8 cellular contexts compared by ENCODE assay signal in genomic region chr20:18466574-18466893, GRCh38. TPM values are rescaled to one million over a fixed set of nuclear protein-coding genes. Genes with fewer than 3 reads are reported as not detected.
DNase-seq lines count a peak whose midpoint lies in the region; ATAC-seq and TF ChIP-seq lines count a peak whose summit lies in the region.

No MANE protein-coding gene starts in this region.

- H2AFZ ChIP-seq in trophoblast cell (ENCODE audit: insufficient read depth, low read length, poor library complexity), result peak overlapping the region; percentile 75

- peak overlapping the region; percentile 80 for H3K4me3 ChIP-seq in SJCRH30
- peak overlapping the region; percentile 91 for H3K4me3 ChIP-seq in fibroblast of villous mesenchyme (ENCODE audit: low read depth, low read length)
- peak overlapping the region; percentile 87 for H3K4me3 ChIP-seq in trophoblast cell (ENCODE audit: low read depth, low read length)

- no peak overlapping the region for H3K23ac ChIP-seq in trophoblast cell (ENCODE audit: low read length)

- H3K36me3 ChIP-seq in SJCRH30, result peaks cover 2% of the 10 kb centered on the region
- peaks cover 6 to 12% of the 10 kb centered on the region in 2 experiments for H3K36me3 ChIP-seq in trophoblast cell (ENCODE audit: control insufficient read depth in 1 of 2, insufficient read depth in 2 of 2, low read length in 2 of 2)

- TF ChIP-seq POLR2A in GM18505 (IDR thresholded peaks at IDR 0.05; ENCODE audit: borderline replicate concordance, extremely low read depth, insufficient read depth, insufficient read length), result no peak

- WGBS in trophoblast cell (ENCODE audit: extremely low coverage, insufficient coverage, insufficient read length), result no CpG with 5 or more reads among the region's 15 CpGs

- no peak overlapping the region for H2AK5ac ChIP-seq in trophoblast cell (ENCODE audit: low read length)

- no peak overlapping the region for H3K14ac ChIP-seq in trophoblast cell (ENCODE audit: low read length)

- no peak overlapping the region for H4K12ac ChIP-seq in trophoblast cell (ENCODE audit: low read depth, low read length)

- H2BK120ac ChIP-seq in trophoblast cell (ENCODE audit: insufficient read depth, low read length, poor library complexity), result no peak overlapping the region

- H3K27ac ChIP-seq in SJCRH30 (peak overlapping the region; percentile 98), trophoblast cell (ENCODE audit: low read depth, low read length) (no peak overlapping the region)

- DNase-seq in SJCRH30 (no peak), fibroblast of villous mesenchyme (ENCODE audit: low read depth) (no peak), trophoblast cell (no peak), HK-2 (ENCODE audit: unreplicated experiment) (no peak), NCI-H146 treated with DMSO at 0.1 percent for 48 hours (lab: John Stamatoyannopoulos, UW; ENCODE audit: unreplicated experiment) (no peak), occipital lobe (lab: John Stamatoyannopoulos, UW) (no peak)

- ATAC-seq in GM18505 (IDR thresholded peaks at IDR 0.05; ENCODE audit: unreplicated experiment), result peak; percentile 10
- peak; percentile 42 for ATAC-seq in HG02571 (IDR thresholded peaks at IDR 0.05; ENCODE audit: unreplicated experiment)

- H3K4me1 ChIP-seq in SJCRH30 (no peaks in the 10 kb centered on the region), trophoblast cell (ENCODE audit: control insufficient read depth in 1 of 2, insufficient read depth in 2 of 2, low read length in 2 of 2) (peaks cover 2 to 5% of the 10 kb centered on the region in 2 experiments)

- H3K9ac ChIP-seq in trophoblast cell (ENCODE audit: low read length), result peak overlapping the region; percentile 62

- H3K79me1 ChIP-seq in trophoblast cell (ENCODE audit: low read length), result peaks cover 5% of the 10 kb centered on the region

- no peak overlapping the region for H3K4ac ChIP-seq in trophoblast cell (ENCODE audit: low read depth, low read length)

- TF ChIP-seq CTCF in fibroblast of villous mesenchyme (IDR thresholded peaks at IDR 0.05; ENCODE audit: insufficient read depth, low read depth, low read length), result no peak

- H3K9me3 ChIP-seq in SJCRH30 (replicated peaks) (no peaks in the 10 kb centered on the region), trophoblast cell (ENCODE audit: insufficient read depth, low read depth, low read length) (no peaks in the 10 kb centered on the region)

- no peaks in the 10 kb centered on the region for H3K79me2 ChIP-seq in trophoblast cell (ENCODE audit: control insufficient read depth, insufficient read depth, low read length, poor library complexity)

- no peak overlapping the region for H4K91ac ChIP-seq in trophoblast cell (ENCODE audit: low read depth, low read length)

- H3K18ac ChIP-seq in trophoblast cell (ENCODE audit: low read length), result no peak overlapping the region

- no peak overlapping the region for H2BK5ac ChIP-seq in trophoblast cell (ENCODE audit: low read depth, low read length, poor library complexity)

- H3K27me3 ChIP-seq in SJCRH30 (no peaks in the 10 kb centered on the region), trophoblast cell (ENCODE audit: insufficient read depth, low read length) (no peaks in the 10 kb centered on the region)

- peak overlapping the region; percentile 78 for H3K4me2 ChIP-seq in trophoblast cell (ENCODE audit: low read length)

- peak overlapping the region; percentile 62 for H4K8ac ChIP-seq in trophoblast cell (ENCODE audit: low read depth, low read length)

- no peak overlapping the region for H2BK12ac ChIP-seq in trophoblast cell (ENCODE audit: low read length)

RNA-seq across cellular contexts. Expression of gene DZANK1, which starts 0.3 kb away (rescaled TPM):
- 1.9 and 2.1 TPM in 2 replicates for total RNA-seq in SJCRH30 (2014; rRNA removed; shearing (Covaris generic))
- total RNA-seq in fibroblast of villous mesenchyme, result 0.64 and 1.3 TPM in 2 replicates
- 1.4 TPM in 2 replicates for polyA plus RNA-seq in trophoblast cell (2013)
- 4.2 TPM for total RNA-seq in occipital lobe

RNA-seq across cellular contexts. Expression of gene POLR3F, which starts 0.7 kb away (rescaled TPM):
- total RNA-seq in SJCRH30 (2014; rRNA removed; shearing (Covaris generic)), result 25.5 and 28.8 TPM in 2 replicates
- total RNA-seq in fibroblast of villous mesenchyme, result 11.6 and 18.6 TPM in 2 replicates
- polyA plus RNA-seq in trophoblast cell (2013), result 7.1 and 7.6 TPM in 2 replicates
- total RNA-seq in occipital lobe, result 30.7 TPM

RNA-seq across cellular contexts. Expression of gene RBBP9, which starts 30.5 kb away (rescaled TPM):
- 29.6 and 30.3 TPM in 2 replicates for total RNA-seq in SJCRH30 (2014; rRNA removed; shearing (Covaris generic))
- 15.5 and 20.3 TPM in 2 replicates for total RNA-seq in fibroblast of villous mesenchyme
- 8.6 and 9.6 TPM in 2 replicates for polyA plus RNA-seq in trophoblast cell (2013)
- 28.4 TPM for total RNA-seq in occipital lobe

RNA-seq across cellular contexts. Expression of gene SEC23B, which starts 41.2 kb away (rescaled TPM):
- 58.3 and 61.4 TPM in 2 replicates for total RNA-seq in SJCRH30 (2014; rRNA removed; shearing (Covaris generic))
- total RNA-seq in fibroblast of villous mesenchyme, result 41.6 and 67.4 TPM in 2 replicates
- 52.2 and 54.2 TPM in 2 replicates for polyA plus RNA-seq in trophoblast cell (2013)
- total RNA-seq in occipital lobe, result 56.3 TPM
